In genomic region chr4:143768007-143768591, GRCh38 we compare ENCODE assay signal across 19 cellular contexts.
DNase-seq lines count a peak whose midpoint lies in the region; ATAC-seq and TF ChIP-seq lines count a peak whose summit lies in the region.
"Had no signal": no experiment of that assay in that cellular context is flagged by ENCODE, and none has a peak within 500 bp of the region (broad histone marks: within the 10 kb centered on the region; RNA-seq: fewer than 3 reads in every experiment).

No MANE protein-coding gene starts in this region.

- no peaks in the 10 kb centered on the region for H3K4me1 Mint-ChIP-seq in CD8-positive, alpha-beta memory T cell
- H3K4me1 Mint-ChIP-seq: activated naive CD8-positive, alpha-beta T cell treated with anti-CD3 and anti-CD28 coated beads for 36 hours had no signal

- no peaks in the 10 kb centered on the region for H3K4me1 ChIP-seq in A673 (ENCODE audit: insufficient read depth, low read length, poor library complexity, severe bottlenecking)
- no peaks in the 10 kb centered on the region for H3K4me1 ChIP-seq in CD8-positive, alpha-beta memory T cell (ENCODE audit: insufficient read depth, low read length)
- H3K4me1 ChIP-seq in OCI-LY7 (ENCODE audit: insufficient read depth, low read length, poor library complexity, severe bottlenecking), result no peaks in the 10 kb centered on the region
- H3K4me1 ChIP-seq: vagina had no signal

- TF ChIP-seq CTCF in A673 (conservative IDR thresholded peaks at IDR 0.05; ENCODE audit: low read depth, low read length), result no peak
- TF ChIP-seq CTCF in astrocyte of the spinal cord (IDR thresholded peaks at IDR 0.05; ENCODE audit: low read depth, low read length), result no peak
- no peak for TF ChIP-seq CTCF in OCI-LY7 (conservative IDR thresholded peaks at IDR 0.05; ENCODE audit: low read length)

- H3K9me2 ChIP-seq in OCI-LY7 (ENCODE audit: insufficient read depth, low read length), result no peaks in the 10 kb centered on the region

- DNase-seq in A673 (ENCODE audit: low spot score) (peak; percentile 7), H4 (ENCODE audit: low spot score) (peak; percentile 74), astrocyte of the spinal cord (ENCODE audit: low read depth, low spot score) (peak; percentile 41), kidney tubule cell (ENCODE audit: low spot score) (peak; percentile 46), OCI-LY7 (ENCODE audit: low spot score) (no peak), amniotic stem cell (lab: John Stamatoyannopoulos, UW) (no peak)
- no peak for DNase-seq in CD8-positive, alpha-beta memory T cell
- DNase-seq: activated CD4-positive, alpha-beta T cell treated with anti-CD3 and anti-CD28 coated beads for 1 hour; activated naive CD8-positive, alpha-beta T cell treated with anti-CD3 and anti-CD28 coated beads for 36 hours; DMS153; HCEC 1CT; Karpas-422; NCI-H187; NCI-H526; stimulated activated naive B cell treated with anti-CD40 and anti-IgM and Interleukin-4, amounts not matched to agents 10 μg/mL and 1 μg/mL and 100 μg/mL, for 72 hours had no signal

- H3K4me3 Mint-ChIP-seq in CD8-positive, alpha-beta memory T cell, result no peak overlapping the region
- H3K4me3 Mint-ChIP-seq: activated naive CD8-positive, alpha-beta T cell treated with anti-CD3 and anti-CD28 coated beads for 36 hours; memory B cell; stimulated activated naive B cell treated with anti-CD40 and anti-IgM and Interleukin-4, amounts not matched to agents 10 μg/mL and 1 μg/mL and 100 μg/mL, for 72 hours; T-helper 1 cell treated with Interleukin-12 subunit alpha and Interleukin-12 subunit beta and Interleukin-4 antibody, amounts not matched to agents 30 μg/mL and 1 μg/mL, for 36 hours had no signal

- ATAC-seq in GM19455 (IDR thresholded peaks at IDR 0.05; ENCODE audit: unreplicated experiment), result no peak
- ATAC-seq: stimulated activated naive B cell treated with anti-CD40 and anti-IgM and Interleukin-4, amounts not matched to agents 10 μg/mL and 1 μg/mL and 100 μg/mL, for 72 hours had no signal

- no peaks in the 10 kb centered on the region for H3K79me2 ChIP-seq in OCI-LY7 (ENCODE audit: insufficient read depth, low read depth, low read length)

- BruUV-seq in A673 (replicated peaks; lab: Mats Ljungman, UMichigan), result no TSS peak
- no TSS peak for BruUV-seq in OCI-LY7 (replicated peaks; lab: Mats Ljungman, UMichigan)

- intact Hi-C loops in A673 (cut with micrococcal nuclease; ENCODE audit: unreplicated experiment), result no loop called here
- intact Hi-C loops in OCI-LY7 (cut with micrococcal nuclease; ENCODE audit: unreplicated experiment), result no loop called here

- H3K36me3 ChIP-seq in A673 (ENCODE audit: insufficient read depth, low read length, poor library complexity, severe bottlenecking) (no peaks in the 10 kb centered on the region), OCI-LY7 (ENCODE audit: insufficient read depth, low read length) (no peaks in the 10 kb centered on the region)
- H3K36me3 ChIP-seq in CD8-positive, alpha-beta memory T cell (ENCODE audit: insufficient read depth, low read length), result no peaks in the 10 kb centered on the region
- H3K36me3 ChIP-seq: vagina had no signal

- H3K36me3 Mint-ChIP-seq in CD8-positive, alpha-beta memory T cell, result no peaks in the 10 kb centered on the region
- H3K36me3 Mint-ChIP-seq: activated naive CD8-positive, alpha-beta T cell treated with anti-CD3 and anti-CD28 coated beads for 36 hours; memory B cell; stimulated activated naive B cell treated with anti-CD40 and anti-IgM and Interleukin-4, amounts not matched to agents 10 μg/mL and 1 μg/mL and 100 μg/mL, for 72 hours had no signal

- no peak overlapping the region for H2AFZ ChIP-seq in OCI-LY7 (ENCODE audit: low read length)

- no peaks in the 10 kb centered on the region for H3K27me3 Mint-ChIP-seq in CD8-positive, alpha-beta memory T cell
- H3K27me3 Mint-ChIP-seq: activated naive CD8-positive, alpha-beta T cell treated with anti-CD3 and anti-CD28 coated beads for 36 hours; stimulated activated naive B cell treated with anti-CD40 and anti-IgM and Interleukin-4, amounts not matched to agents 10 μg/mL and 1 μg/mL and 100 μg/mL, for 72 hours had no signal

- no peaks in the 10 kb centered on the region for H3K9me3 ChIP-seq in A673 (ENCODE audit: low read depth, low read length, poor library complexity, severe bottlenecking)
- H3K9me3 ChIP-seq in CD8-positive, alpha-beta memory T cell (ENCODE audit: low read length), result no peaks in the 10 kb centered on the region
- H3K9me3 ChIP-seq in OCI-LY7 (ENCODE audit: low read length), result no peaks in the 10 kb centered on the region
- H3K9me3 ChIP-seq: vagina had no signal

- H3K27me3 ChIP-seq in A673 (replicated peaks; ENCODE audit: insufficient read depth, low read depth, low read length, poor library complexity), result no peaks in the 10 kb centered on the region
- no peaks in the 10 kb centered on the region for H3K27me3 ChIP-seq in CD8-positive, alpha-beta memory T cell (ENCODE audit: insufficient read depth, low read length, poor library complexity, severe bottlenecking)
- H3K27me3 ChIP-seq: vagina had no signal

- H3K4me3 ChIP-seq in A673 (ENCODE audit: low read depth, low read length, poor library complexity, severe bottlenecking) (no peak overlapping the region), astrocyte of the spinal cord (ENCODE audit: low read depth, low read length) (no peak overlapping the region), OCI-LY7 (ENCODE audit: low read depth, low read length, poor library complexity, severe bottlenecking) (no peak overlapping the region)
- H3K4me3 ChIP-seq in CD8-positive, alpha-beta memory T cell (ENCODE audit: low read length), result no peak overlapping the region
- H3K4me3 ChIP-seq: vagina had no signal

- no peak overlapping the region for H3K27ac Mint-ChIP-seq in CD8-positive, alpha-beta memory T cell
- H3K27ac Mint-ChIP-seq: activated naive CD8-positive, alpha-beta T cell treated with anti-CD3 and anti-CD28 coated beads for 36 hours; memory B cell; stimulated activated naive B cell treated with anti-CD40 and anti-IgM and Interleukin-4, amounts not matched to agents 10 μg/mL and 1 μg/mL and 100 μg/mL, for 72 hours; T-helper 1 cell treated with Interleukin-12 subunit alpha and Interleukin-12 subunit beta and Interleukin-4 antibody, amounts not matched to agents 30 μg/mL and 1 μg/mL, for 36 hours had no signal

- POLR2A ChIA-PET in A673 (lab: Charles Lee; ENCODE audit: low non-redundant PET) (no interaction called here), OCI-LY7 (lab: Charles Lee) (no interaction called here)
- POLR2A ChIA-PET in CD8-positive, alpha-beta memory T cell (lab: Charles Lee), result no interaction called here

- H3K27ac ChIP-seq in A673 (ENCODE audit: low read depth, low read length, poor library complexity, severe bottlenecking) (no peak overlapping the region), OCI-LY7 (ENCODE audit: low read depth, low read length, poor library complexity, severe bottlenecking) (no peak overlapping the region)
- H3K27ac ChIP-seq in CD8-positive, alpha-beta memory T cell (ENCODE audit: low read depth, low read length), result no peak overlapping the region
- H3K27ac ChIP-seq: vagina had no signal

- peaks cover 0 to 14% (median 2%) of the 10 kb centered on the region in 5 donors for H3K9me3 Mint-ChIP-seq in CD8-positive, alpha-beta memory T cell
- H3K9me3 Mint-ChIP-seq: activated naive CD8-positive, alpha-beta T cell treated with anti-CD3 and anti-CD28 coated beads for 36 hours; memory B cell; stimulated activated naive B cell treated with anti-CD40 and anti-IgM and Interleukin-4, amounts not matched to agents 10 μg/mL and 1 μg/mL and 100 μg/mL, for 72 hours; T-helper 1 cell treated with Interleukin-12 subunit alpha and Interleukin-12 subunit beta and Interleukin-4 antibody, amounts not matched to agents 30 μg/mL and 1 μg/mL, for 36 hours had no signal

- no peaks in the 10 kb centered on the region for H4K20me1 ChIP-seq in OCI-LY7 (ENCODE audit: insufficient read depth, low read length)

- CTCF ChIA-PET in A673 (lab: Charles Lee) (no interaction called here), OCI-LY7 (lab: Charles Lee; ENCODE audit: unreplicated experiment) (no interaction called here)
- CTCF ChIA-PET in CD8-positive, alpha-beta memory T cell (lab: Charles Lee), result no interaction called here

- H3K4me2 ChIP-seq in OCI-LY7 (ENCODE audit: low read length), result no peak overlapping the region

- in situ Hi-C loops in astrocyte of the spinal cord (cut with HindIII; ENCODE audit: low sequenced_read_pairs), result no loop called here

Comparison
In these comparisons a context has a peak if more than half of its experiments do, and no peak if none do; other contexts are left out.
1. DNase-seq: peak in A673 (single experiment), H4 (single experiment), astrocyte of the spinal cord (single experiment) and kidney tubule cell (single experiment); none in CD8-positive, alpha-beta memory T cell (0 of 5), OCI-LY7 (single experiment) and amniotic stem cell (single experiment).